ENCODE assay signal across 5 cellular contexts in the genomic region with DNA sequence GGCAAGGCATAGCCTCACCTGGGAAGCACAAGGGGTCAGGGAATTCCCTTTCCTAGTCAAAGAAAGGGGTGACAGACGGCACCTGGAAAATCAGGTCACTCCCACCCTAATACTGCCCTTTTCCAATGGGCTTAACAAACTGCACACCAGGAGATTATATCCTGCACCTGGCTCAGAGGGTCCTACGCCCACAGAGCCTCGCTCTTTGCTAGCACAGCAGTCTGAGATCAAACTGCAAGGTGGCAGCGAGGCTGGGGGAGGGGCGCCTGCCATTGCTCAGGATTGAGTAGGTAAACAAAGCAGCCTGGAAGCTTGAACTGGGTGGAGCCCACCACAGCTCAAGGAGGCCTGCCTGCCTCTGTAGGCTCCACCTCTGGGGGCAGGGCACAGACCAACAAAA. TPM values are rescaled to one million over a fixed set of nuclear protein-coding genes. Genes with fewer than 3 reads are reported as not detected.
"Had no signal": no experiment of that assay in that cellular context is flagged by ENCODE, and none has a peak within 500 bp of the region (broad histone marks: within the 10 kb centered on the region; RNA-seq: fewer than 3 reads in every experiment).

No MANE protein-coding gene starts in this region.

RNA-seq across cellular contexts. Expression of gene RAB3C, which starts 9.9 kb away (rescaled TPM):
- total RNA-seq: HepG2, HT-29, HT1080, IMR-90, K562 had no signal
